8 cellular contexts compared by ENCODE assay signal in genomic region chr12:4855121-4855924, GRCh38. TPM values are rescaled to one million over a fixed set of nuclear protein-coding genes. Genes with fewer than 3 reads are reported as not detected.
DNase-seq lines count a peak whose midpoint lies in the region; TF ChIP-seq lines count a peak whose summit lies in the region.

No MANE protein-coding gene starts in this region.

- H3K9ac ChIP-seq in mammary epithelial cell (ENCODE audit: insufficient read depth, low read length) = no peak overlapping the region

- no peaks in the 10 kb centered on the region for H3K36me3 Mint-ChIP-seq in T-helper 2 cell treated with Interferon-gamma antibody and Interleukin-4, amounts not matched to agents 5 μg/mL and 100 μg/mL, for 36 hours (ENCODE audit: low read depth)

- 44% methylated on average over 10 of the region's 14 CpGs for WGBS in mammary epithelial cell (ENCODE audit: low coverage, missing lambda C conversion rate)

- dilution Hi-C loops in mammary epithelial cell (cut with HindIII; ENCODE audit: low sequenced_read_pairs) = no loop called here

- peaks cover 19% of the 10 kb centered on the region for H3K27me3 ChIP-seq in HAP-1 (ENCODE audit: low read depth)
- no peaks in the 10 kb centered on the region for H3K27me3 ChIP-seq in mammary epithelial cell (ENCODE audit: insufficient read depth, low read length)

- CTCF ChIA-PET in mammary epithelial cell (lab: Charles Lee; ENCODE audit: low non-redundant PET) = interaction anchor here (0.5 to 0.9 kb wide), 4 partner anchors 54 to 231 kb away, joined by 3 to 5 read pairs (median 4); partner anchors contain the start of gene KCNA1

- no peak overlapping the region for H2AFZ ChIP-seq in mammary epithelial cell (ENCODE audit: low read depth, low read length)

- H3K4me3 Mint-ChIP-seq in T-helper 2 cell treated with Interferon-gamma antibody and Interleukin-4, amounts not matched to agents 5 μg/mL and 100 μg/mL, for 36 hours = no peak overlapping the region

- peak; percentile 39 for DNase-seq in COR-L47 (lab: John Stamatoyannopoulos, UW)
- peak; percentile 65 to 74 for DNase-seq in HAP-1 (ENCODE audit: low spot score in 2 of 2)
- DNase-seq in NCI-H2081 treated with DMSO at 0.1 percent for 48 hours (lab: John Stamatoyannopoulos, UW) = peak; percentile 61
- DNase-seq in T-helper 2 cell treated with Interferon-gamma antibody and Interleukin-4, amounts not matched to agents 5 μg/mL and 100 μg/mL, for 36 hours (ENCODE audit: low spot score) = peak; percentile 46
- peak; percentile 66 for DNase-seq in mammary epithelial cell
- DNase-seq in islet precursor cell = peak; percentile 92
- peak; percentile 40 for DNase-seq in stimulated activated CD4-positive, alpha-beta T cell treated with anti-CD3 and anti-CD28 coated beads, Interleukin-1b, Interleukin-23, amount 100 ng/mL, for 48 hours
- DNase-seq in effector CD8-positive, alpha-beta T cell (lab: John Stamatoyannopoulos, UW) = no peak

- H3K79me2 ChIP-seq in mammary epithelial cell (ENCODE audit: insufficient read depth, low read length) = no peaks in the 10 kb centered on the region

- peak; percentile 81 to 85 for TF ChIP-seq CTCF in mammary epithelial cell (conservative IDR thresholded peaks at IDR 0.05 in 1 of 2, IDR thresholded peaks at IDR 0.05 in 1 of 2; ENCODE audit: extremely low read depth in 1 of 2, insufficient read depth in 1 of 2, low read depth in 1 of 2, low read length in 2 of 2)

- H4K20me1 ChIP-seq in mammary epithelial cell (ENCODE audit: insufficient read depth, low read length) = no peaks in the 10 kb centered on the region

- H3K4me3 ChIP-seq in HAP-1 = no peak overlapping the region
- H3K4me3 ChIP-seq in mammary epithelial cell (replicated peaks in 1 of 3; ENCODE audit: insufficient read depth in 1 of 3, low read depth in 2 of 3, low read length in 3 of 3) = no peak overlapping the region

- H3K4me1 ChIP-seq in HAP-1 = peaks cover 3% of the 10 kb centered on the region
- no peaks in the 10 kb centered on the region for H3K4me1 ChIP-seq in mammary epithelial cell (ENCODE audit: insufficient read depth, low read length)

- H3K27ac ChIP-seq in mammary epithelial cell (ENCODE audit: insufficient read depth, low read depth, low read length) = no peak overlapping the region

- intact Hi-C loops in mammary epithelial cell (cut with micrococcal nuclease) = loop anchor here (1.0 to 10.0 kb wide), 2 partner anchors 148 to 1189 kb away; no protein-coding TSS in a partner anchor

- peaks cover 24% of the 10 kb centered on the region for H3K4me1 Mint-ChIP-seq in T-helper 2 cell treated with Interferon-gamma antibody and Interleukin-4, amounts not matched to agents 5 μg/mL and 100 μg/mL, for 36 hours (ENCODE audit: low read depth)

- in situ Hi-C loops in HAP-1 (cut with MboI; ENCODE audit: low sequenced_read_pairs) = loop anchor here (5.0 to 10.0 kb wide), 2 partner anchors 147 to 229 kb away; no protein-coding TSS in a partner anchor
- in situ Hi-C loops in mammary epithelial cell (cut with MboI; ENCODE audit: low sequenced_read_pairs in 2 of 2) = loop anchor here (5.0 to 25.0 kb wide), 4 partner anchors 142 to 232 kb away; no protein-coding TSS in a partner anchor

- H3K27me3 Mint-ChIP-seq in T-helper 2 cell treated with Interferon-gamma antibody and Interleukin-4, amounts not matched to agents 5 μg/mL and 100 μg/mL, for 36 hours (ENCODE audit: low read depth) = peaks cover 12% of the 10 kb centered on the region

- H3K9me3 ChIP-seq in HAP-1 (no peaks in the 10 kb centered on the region), mammary epithelial cell (replicated peaks; ENCODE audit: insufficient read depth, low read length) (no peaks in the 10 kb centered on the region)

- no TSS peak for BruUV-seq in mammary epithelial cell (replicated peaks; lab: Mats Ljungman, UMichigan)

- H3K36me3 ChIP-seq in HAP-1 (replicated peaks) (no peaks in the 10 kb centered on the region), mammary epithelial cell (ENCODE audit: insufficient read depth, low read length) (no peaks in the 10 kb centered on the region)

- H3K27ac Mint-ChIP-seq in T-helper 2 cell treated with Interferon-gamma antibody and Interleukin-4, amounts not matched to agents 5 μg/mL and 100 μg/mL, for 36 hours = no peak overlapping the region

- H3K9me3 Mint-ChIP-seq in T-helper 2 cell treated with Interferon-gamma antibody and Interleukin-4, amounts not matched to agents 5 μg/mL and 100 μg/mL, for 36 hours = no peaks in the 10 kb centered on the region

- H3K4me2 ChIP-seq in mammary epithelial cell (ENCODE audit: insufficient read depth, low read depth, low read length) = no peak overlapping the region

RNA-seq across cellular contexts. Expression of gene KCNA1, which starts 54.4 kb away (rescaled TPM):
- not detected for total RNA-seq in mammary epithelial cell
- polyA plus RNA-seq in mammary epithelial cell = not detected
- polyA minus RNA-seq in mammary epithelial cell = not detected
